Comparison of ENCODE assay signal across 9 cellular contexts in genomic region chr2:43268066-43268971, GRCh38. TPM values are rescaled to one million over a fixed set of nuclear protein-coding genes. Genes with fewer than 3 reads are reported as not detected.
DNase-seq lines count a peak whose midpoint lies in the region; ATAC-seq and TF ChIP-seq lines count a peak whose summit lies in the region.
"Had no signal": no experiment of that assay in that cellular context is flagged by ENCODE, and none has a peak within 500 bp of the region (broad histone marks: within the 10 kb centered on the region; RNA-seq: fewer than 3 reads in every experiment).

No MANE protein-coding gene starts in this region.

- no peak for TF ChIP-seq POLR2A in tibial nerve (IDR thresholded peaks at IDR 0.05)

- no peaks in the 10 kb centered on the region for H3K36me3 ChIP-seq in adipocyte (ENCODE audit: control insufficient read depth, insufficient read depth, low read length, severe bottlenecking)
- H3K36me3 ChIP-seq in muscle layer of duodenum (ENCODE audit: control insufficient read depth in 1 of 2, insufficient read depth in 2 of 2, low read length in 2 of 2), result peaks cover 2 to 4% of the 10 kb centered on the region in 2 donors
- no peaks in the 10 kb centered on the region for H3K36me3 ChIP-seq in tibial nerve

- ATAC-seq in esophagus mucosa (peak; percentile 17), GM18870 (IDR thresholded peaks at IDR 0.05; ENCODE audit: unreplicated experiment) (no peak)

- CTCF ChIA-PET in GM10248 (lab: Yijun Ruan, JAX), result interaction anchor here (1.1 to 1.6 kb wide), 4 partner anchors 22 to 216 kb away, joined by 3 to 5 read pairs (median 4); no protein-coding TSS in a partner anchor

- H3K27ac ChIP-seq in muscle layer of duodenum (ENCODE audit: low read length) (peak overlapping the region; percentile 74), tibial nerve (peak overlapping the region; percentile 61 to 96 (median 84))
- H3K27ac ChIP-seq: parathyroid adenoma, SJSA1 had no signal

- peak overlapping the region; percentile 81 for H3K9ac ChIP-seq in adipocyte (ENCODE audit: low read length)
- H3K9ac ChIP-seq: parathyroid adenoma had no signal

- TF ChIP-seq EP300 in tibial nerve (IDR thresholded peaks at IDR 0.05), result no peak

- POLR2A ChIA-PET in GM10248 (lab: Yijun Ruan, JAX), result no interaction called here

- H3K9me3 ChIP-seq in adipocyte (ENCODE audit: control insufficient read depth, low read length) (no peaks in the 10 kb centered on the region), muscle layer of duodenum (ENCODE audit: control insufficient read depth in 1 of 2, low read length in 2 of 2) (no peaks in the 10 kb centered on the region), tibial nerve (no peaks in the 10 kb centered on the region)
- H3K9me3 ChIP-seq: SJSA1 had no signal

- DNase-seq in adipocyte (ENCODE audit: low read depth) (no peak), tibial nerve (ENCODE audit: low spot score in 2 of 2) (no peak), NCI-H82 (lab: John Stamatoyannopoulos, UW) (no peak), GM10248 (ENCODE audit: extremely low spot score) (no peak)

- H3K27me3 ChIP-seq in adipocyte (replicated peaks; ENCODE audit: control insufficient read depth, insufficient read depth, low read length) (no peaks in the 10 kb centered on the region), muscle layer of duodenum (ENCODE audit: low read depth, low read length) (no peaks in the 10 kb centered on the region), tibial nerve (no peaks in the 10 kb centered on the region)
- H3K27me3 ChIP-seq: SJSA1 had no signal

- WGBS in tibial nerve, 2 donors, result 73 to 75% methylated on average over 10 of the region's 10 CpGs

- no peak for TF ChIP-seq CTCF in tibial nerve (IDR thresholded peaks at IDR 0.05)
- TF ChIP-seq CTCF in GM10248 (IDR thresholded peaks at IDR 0.05; ENCODE audit: control extremely low read depth, extremely low read depth, low read depth, missing control alignments), result no peak

- peak overlapping the region; percentile 70 for H3K4me3 ChIP-seq in adipocyte (ENCODE audit: low read length)
- peak overlapping the region in 1 of 2 donors; percentile 33 for H3K4me3 ChIP-seq in muscle layer of duodenum (ENCODE audit: low read depth in 1 of 2, low read length in 2 of 2)
- peak overlapping the region in 1 of 4 donors; percentile 20 for H3K4me3 ChIP-seq in tibial nerve
- H3K4me3 ChIP-seq: SJSA1 had no signal

- H3K4me1 ChIP-seq in adipocyte (ENCODE audit: control insufficient read depth, insufficient read depth, low read length), result peaks cover 57% of the 10 kb centered on the region
- H3K4me1 ChIP-seq in muscle layer of duodenum (ENCODE audit: control insufficient read depth in 1 of 2, insufficient read depth in 2 of 2, low read length in 2 of 2), result peaks cover 23 to 35% of the 10 kb centered on the region in 2 donors
- H3K4me1 ChIP-seq in tibial nerve, result peaks cover 0 to 73% (median 33%) of the 10 kb centered on the region in 4 donors
- H3K4me1 ChIP-seq: parathyroid adenoma had no signal

RNA-seq across cellular contexts. Expression of gene ZFP36L2, which starts 41.9 kb away (rescaled TPM):
- total RNA-seq in esophagus mucosa (71.0 TPM), tibial nerve (100 to 1,000 TPM in 3 of 4 donors, 10 to 100 TPM in 1; 90.0 to 141 (median 116) TPM)
